ENCODE assay signal across 18 cellular contexts in the genomic region with DNA sequence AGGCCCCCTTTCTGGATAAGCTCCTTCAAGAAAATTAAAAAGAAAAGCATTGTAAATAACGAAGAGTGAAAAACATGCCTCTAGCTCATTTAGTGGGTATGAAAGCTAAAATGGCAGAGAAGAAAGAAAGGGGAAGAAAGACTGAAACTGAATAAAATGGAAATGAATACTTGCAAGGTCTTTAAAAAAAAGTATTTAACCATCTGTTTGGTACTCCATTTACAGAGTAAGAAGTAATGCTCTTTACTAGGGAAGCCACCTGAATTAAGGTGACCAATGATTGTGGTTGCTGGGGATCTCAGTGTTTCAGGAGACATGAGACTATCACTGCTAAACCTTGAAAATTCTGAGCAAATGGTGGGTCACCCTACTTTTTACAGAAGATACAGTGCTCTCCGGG. TPM values are rescaled to one million over a fixed set of nuclear protein-coding genes. Genes with fewer than 3 reads are reported as not detected.
DNase-seq lines count a peak whose midpoint lies in the region; ATAC-seq and TF ChIP-seq lines count a peak whose summit lies in the region.
"Had no signal": no experiment of that assay in that cellular context is flagged by ENCODE, and none has a peak within 500 bp of the region (broad histone marks: within the 10 kb centered on the region; RNA-seq: fewer than 3 reads in every experiment).

No MANE protein-coding gene starts in this region.

- H3K4me3 Mint-ChIP-seq in Caco-2 (ENCODE audit: unreplicated experiment): no peak overlapping the region
- H3K4me3 Mint-ChIP-seq: activated B cell treated with CpG ODN at 0.5 μM for 24 hours; CD4-positive, CD25-positive, alpha-beta regulatory T cell; stimulated activated naive CD8-positive, alpha-beta T cell treated with anti-CD3 and anti-CD28 coated beads, Interleukin-15, Interleukin-2, amounts not matched to agents 100 ng/mL and 50 ng/mL, for 24 hours had no signal

- H3K36me3 ChIP-seq in Caco-2 (ENCODE audit: control insufficient read depth, insufficient read depth, low read length): no peaks in the 10 kb centered on the region

- H3K4me1 ChIP-seq in Caco-2: no peaks in the 10 kb centered on the region

- CTCF ChIA-PET in HEK293T (lab: Yijun Ruan, JAX) (no interaction called here), Caco-2 (lab: Charles Lee) (no interaction called here)

- no peak for DNase-seq in NCI-H2029 treated with DMSO at 0.1 percent for 48 hours (lab: John Stamatoyannopoulos, UW)
- DNase-seq in HEK293T (ENCODE audit: extremely low spot score): no peak
- DNase-seq in Caco-2: no peak
- no peak for DNase-seq in NCI-H2107 treated with DMSO at 0.1 percent for 48 hours (lab: John Stamatoyannopoulos, UW; ENCODE audit: unreplicated experiment)
- DNase-seq: activated B cell treated with CpG ODN at 0.5 μM for 24 hours; CD4-positive, CD25-positive, alpha-beta regulatory T cell; GOT3; head of caudate nucleus; kidney; NCI-H1694 treated with DMSO at 0.1 percent for 48 hours; NCI-H82; occipital lobe had no signal

- POLR2A ChIA-PET in HEK293T (lab: Yijun Ruan, JAX): interaction anchor here (1.1 kb wide), 1 partner anchor 17 kb away, joined by 4 read pairs; a partner anchor contains a TSS
- POLR2A ChIA-PET in Caco-2 (lab: Charles Lee): no interaction called here

- intact Hi-C loops in Caco-2 (cut with micrococcal nuclease; ENCODE audit: unreplicated experiment): no loop called here

- H3K27me3 Mint-ChIP-seq in Caco-2 (ENCODE audit: insufficient read depth, unreplicated experiment): no peaks in the 10 kb centered on the region
- H3K27me3 Mint-ChIP-seq: activated B cell treated with CpG ODN at 0.5 μM for 24 hours; stimulated activated naive CD8-positive, alpha-beta T cell treated with anti-CD3 and anti-CD28 coated beads, Interleukin-15, Interleukin-2, amounts not matched to agents 100 ng/mL and 50 ng/mL, for 24 hours had no signal

- no TSS peak for BruUV-seq in Caco-2 (replicated peaks; lab: Mats Ljungman, UMichigan)

- no peak overlapping the region for H3K4me3 ChIP-seq in Caco-2 (ENCODE audit: low read depth, low read length)

- no peaks in the 10 kb centered on the region for H3K4me1 Mint-ChIP-seq in Caco-2 (ENCODE audit: low read depth, unreplicated experiment)
- H3K4me1 Mint-ChIP-seq: CD4-positive, CD25-positive, alpha-beta regulatory T cell had no signal

- no peak overlapping the region for H3K27ac Mint-ChIP-seq in Caco-2 (ENCODE audit: unreplicated experiment)
- H3K27ac Mint-ChIP-seq: activated B cell treated with CpG ODN at 0.5 μM for 24 hours; CD4-positive, CD25-positive, alpha-beta regulatory T cell; stimulated activated naive CD8-positive, alpha-beta T cell treated with anti-CD3 and anti-CD28 coated beads, Interleukin-15, Interleukin-2, amounts not matched to agents 100 ng/mL and 50 ng/mL, for 24 hours had no signal

- no peak for TF ChIP-seq CTCF in Caco-2 (IDR thresholded peaks at IDR 0.05; ENCODE audit: insufficient read depth in 1 of 2, low read depth in 1 of 2, low read length in 1 of 2, severe bottlenecking in 1 of 2, unreplicated experiment in 1 of 2)

- no peaks in the 10 kb centered on the region for H3K36me3 Mint-ChIP-seq in Caco-2 (ENCODE audit: insufficient read depth, unreplicated experiment)
- H3K36me3 Mint-ChIP-seq: CD4-positive, CD25-positive, alpha-beta regulatory T cell had no signal

- no peaks in the 10 kb centered on the region for H3K9me3 Mint-ChIP-seq in Caco-2 (ENCODE audit: unreplicated experiment)
- H3K9me3 Mint-ChIP-seq: activated B cell treated with CpG ODN at 0.5 μM for 24 hours; CD4-positive, CD25-positive, alpha-beta regulatory T cell; stimulated activated naive CD8-positive, alpha-beta T cell treated with anti-CD3 and anti-CD28 coated beads, Interleukin-15, Interleukin-2, amounts not matched to agents 100 ng/mL and 50 ng/mL, for 24 hours had no signal

- no peaks in the 10 kb centered on the region for H3K9me3 ChIP-seq in Caco-2

- H3K27me3 ChIP-seq in Caco-2 (replicated peaks; ENCODE audit: control insufficient read depth, insufficient read depth, low read length): no peaks in the 10 kb centered on the region

- ATAC-seq in GM18499 (IDR thresholded peaks at IDR 0.05; ENCODE audit: insufficient read depth, unreplicated experiment) (peak; percentile 51), GM19438 (IDR thresholded peaks at IDR 0.05; ENCODE audit: low read depth, unreplicated experiment) (peak; percentile 40), HG02678 (IDR thresholded peaks at IDR 0.05; ENCODE audit: unreplicated experiment) (peak; percentile 56), HG03442 (IDR thresholded peaks at IDR 0.05; ENCODE audit: unreplicated experiment) (peak; percentile 50)
- ATAC-seq: esophagus mucosa had no signal

TF ChIP-seq in HEK293T, 16 proteins besides CTCF, POLR2A, EP300 and RAD21:
- TF ChIP-seq TARDBP (IDR thresholded peaks at IDR 0.05) (no peak), FOXM1 (IDR thresholded peaks at IDR 0.05; ENCODE audit: borderline replicate concordance) (no peak)
- TF ChIP-seq, protein P1, sequence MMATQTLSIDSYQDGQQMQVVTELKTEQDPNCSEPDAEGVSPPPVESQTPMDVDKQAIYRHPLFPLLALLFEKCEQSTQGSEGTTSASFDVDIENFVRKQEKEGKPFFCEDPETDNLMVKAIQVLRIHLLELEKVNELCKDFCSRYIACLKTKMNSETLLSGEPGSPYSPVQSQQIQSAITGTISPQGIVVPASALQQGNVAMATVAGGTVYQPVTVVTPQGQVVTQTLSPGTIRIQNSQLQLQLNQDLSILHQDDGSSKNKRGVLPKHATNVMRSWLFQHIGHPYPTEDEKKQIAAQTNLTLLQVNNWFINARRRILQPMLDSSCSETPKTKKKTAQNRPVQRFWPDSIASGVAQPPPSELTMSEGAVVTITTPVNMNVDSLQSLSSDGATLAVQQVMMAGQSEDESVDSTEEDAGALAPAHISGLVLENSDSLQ (IDR thresholded peaks at IDR 0.05): no peak

RNA-seq across cellular contexts. Expression of a gene that starts 17.7 kb away (rescaled TPM):
- 51.4 and 58.3 TPM in 2 replicates for total RNA-seq in Caco-2 (2022)
